1 cellular context compared by ENCODE assay signal in genomic region chr6:159501558-159501957, GRCh38.
TF ChIP-seq lines count a peak whose summit lies in the region.

No MANE protein-coding gene starts in this region.

TF ChIP-seq in K562, 482 proteins besides CTCF, POLR2A, EP300 and RAD21 (continued from another document and continues in another):
- TF ChIP-seq BRF2 (IDR thresholded peaks at IDR 0.05; ENCODE audit: borderline replicate concordance, insufficient read depth, insufficient read length): no peak
- TF ChIP-seq TEAD4 (IDR thresholded peaks at IDR 0.05; ENCODE audit: low read length): peak; percentile 24; the same call in 1 of the 2 replicates
- no peak for TF ChIP-seq TEAD4 (CRISPR knock-in tag; IDR thresholded peaks at IDR 0.05; ENCODE audit: borderline replicate concordance)
- TF ChIP-seq NCOA6 (IDR thresholded peaks at IDR 0.05): no peak
- TF ChIP-seq IRF9 (tag; IDR thresholded peaks at IDR 0.05): no peak
- TF ChIP-seq PML (IDR thresholded peaks at IDR 0.05; ENCODE audit: low read length): no peak
- TF ChIP-seq XRCC3 (IDR thresholded peaks at IDR 0.05): no peak
- TF ChIP-seq TOE1 (IDR thresholded peaks at IDR 0.05; ENCODE audit: borderline replicate concordance): no peak
- no peak for TF ChIP-seq TOE1 (CRISPR knock-in tag; IDR thresholded peaks at IDR 0.05; ENCODE audit: borderline replicate concordance, low read depth)
- peak; percentile 31; the same call in 1 of the 2 replicates for TF ChIP-seq ARID1B (IDR thresholded peaks at IDR 0.05)
- TF ChIP-seq C11orf30 (IDR thresholded peaks at IDR 0.05; ENCODE audit: low read depth): peak; percentile 57
- TF ChIP-seq KLF6 (CRISPR knock-in tag; IDR thresholded peaks at IDR 0.05; ENCODE audit: borderline replicate concordance): no peak
- TF ChIP-seq ZNF512 (tag; IDR thresholded peaks at IDR 0.05): no peak
- no peak for TF ChIP-seq FIP1L1 (IDR thresholded peaks at IDR 0.05; ENCODE audit: low read depth, low read length, poor library complexity, severe bottlenecking)
- TF ChIP-seq ZNF316 (IDR thresholded peaks at IDR 0.05): peak; percentile 77
- no peak for TF ChIP-seq ZNF511 (CRISPR knock-in tag; IDR thresholded peaks at IDR 0.05)
- TF ChIP-seq SFPQ (IDR thresholded peaks at IDR 0.05; ENCODE audit: low read depth, low read length): no peak
- no peak for TF ChIP-seq RBM25 (IDR thresholded peaks at IDR 0.05; ENCODE audit: low read depth, low read length, severe bottlenecking)
- no peak for TF ChIP-seq ETS2 (tag; IDR thresholded peaks at IDR 0.05; ENCODE audit: borderline replicate concordance, poor library complexity, severe bottlenecking)
- no peak for TF ChIP-seq ZNF143 (CRISPR knock-in tag; IDR thresholded peaks at IDR 0.05)
- TF ChIP-seq CBFA2T3 (IDR thresholded peaks at IDR 0.05): 0 out of 2 replicates have a peak, but pooled peaks have one; percentile 18
- no peak for TF ChIP-seq IRF2 (CRISPR knock-in tag; IDR thresholded peaks at IDR 0.05)
- TF ChIP-seq SIN3A (IDR thresholded peaks at IDR 0.05; ENCODE audit: borderline replicate concordance in 2 of 2, control insufficient read depth in 1 of 2, low read depth in 2 of 2, low read length in 2 of 2): no peak
- no peak for TF ChIP-seq ZNF324 (CRISPR knock-in tag; IDR thresholded peaks at IDR 0.05)
- TF ChIP-seq ZNF354B (CRISPR knock-in tag; IDR thresholded peaks at IDR 0.05): no peak
- no peak for TF ChIP-seq NKRF (IDR thresholded peaks at IDR 0.05; ENCODE audit: borderline replicate concordance)
- TF ChIP-seq IFI16 (CRISPR knock-in tag; IDR thresholded peaks at IDR 0.05): no peak
- TF ChIP-seq NCOA2 (IDR thresholded peaks at IDR 0.05; ENCODE audit: partially characterized antibody in 2 of 2): no peak
- TF ChIP-seq SRF (CRISPR knock-in tag; IDR thresholded peaks at IDR 0.05): no peak
- TF ChIP-seq FOXO4 (CRISPR knock-in tag; IDR thresholded peaks at IDR 0.05): no peak
- no peak for TF ChIP-seq TSHZ1 (CRISPR knock-in tag; IDR thresholded peaks at IDR 0.05)
- no peak for TF ChIP-seq ZBTB26 (CRISPR knock-in tag; IDR thresholded peaks at IDR 0.05)
- TF ChIP-seq HDAC8 (tag; IDR thresholded peaks at IDR 0.05): no peak
- TF ChIP-seq KDM5B (IDR thresholded peaks at IDR 0.05; ENCODE audit: insufficient replicate concordance, low read depth, low read length): no peak
- no peak for TF ChIP-seq ZBED1 (IDR thresholded peaks at IDR 0.05)
- no peak for TF ChIP-seq AFF1 (IDR thresholded peaks at IDR 0.05; ENCODE audit: low read depth in 1 of 2, partially characterized antibody in 2 of 2)
- TF ChIP-seq SP2 (IDR thresholded peaks at IDR 0.05; ENCODE audit: extremely low read depth, low read depth, low read length, poor library complexity, severe bottlenecking): no peak
- TF ChIP-seq NCOA4 (IDR thresholded peaks at IDR 0.05; ENCODE audit: partially characterized antibody): no peak
- no peak for TF ChIP-seq ZNF212 (CRISPR knock-in tag; IDR thresholded peaks at IDR 0.05)
- TF ChIP-seq FOXM1 (IDR thresholded peaks at IDR 0.05; ENCODE audit: low read depth): no peak
- no peak for TF ChIP-seq FOXM1 (CRISPR knock-in tag; IDR thresholded peaks at IDR 0.05; ENCODE audit: low read depth)
- no peak for TF ChIP-seq E2F6 (IDR thresholded peaks at IDR 0.05; ENCODE audit: borderline replicate concordance in 1 of 2, extremely low read depth in 1 of 2, insufficient read depth in 1 of 2, insufficient read length in 1 of 2, low read depth in 1 of 2, low read length in 1 of 2, poor library complexity in 1 of 2, severe bottlenecking in 1 of 2)
- TF ChIP-seq SMARCA4 (IDR thresholded peaks at IDR 0.05): no peak
- no peak for TF ChIP-seq EWSR1 (IDR thresholded peaks at IDR 0.05; ENCODE audit: borderline replicate concordance, low read depth, partially characterized antibody)
- TF ChIP-seq TAL1 (IDR thresholded peaks at IDR 0.05): peak; percentile 38; the same call in 1 of the 2 replicates
